Comparison of ENCODE assay signal across 1 cellular context in the genomic region with DNA sequence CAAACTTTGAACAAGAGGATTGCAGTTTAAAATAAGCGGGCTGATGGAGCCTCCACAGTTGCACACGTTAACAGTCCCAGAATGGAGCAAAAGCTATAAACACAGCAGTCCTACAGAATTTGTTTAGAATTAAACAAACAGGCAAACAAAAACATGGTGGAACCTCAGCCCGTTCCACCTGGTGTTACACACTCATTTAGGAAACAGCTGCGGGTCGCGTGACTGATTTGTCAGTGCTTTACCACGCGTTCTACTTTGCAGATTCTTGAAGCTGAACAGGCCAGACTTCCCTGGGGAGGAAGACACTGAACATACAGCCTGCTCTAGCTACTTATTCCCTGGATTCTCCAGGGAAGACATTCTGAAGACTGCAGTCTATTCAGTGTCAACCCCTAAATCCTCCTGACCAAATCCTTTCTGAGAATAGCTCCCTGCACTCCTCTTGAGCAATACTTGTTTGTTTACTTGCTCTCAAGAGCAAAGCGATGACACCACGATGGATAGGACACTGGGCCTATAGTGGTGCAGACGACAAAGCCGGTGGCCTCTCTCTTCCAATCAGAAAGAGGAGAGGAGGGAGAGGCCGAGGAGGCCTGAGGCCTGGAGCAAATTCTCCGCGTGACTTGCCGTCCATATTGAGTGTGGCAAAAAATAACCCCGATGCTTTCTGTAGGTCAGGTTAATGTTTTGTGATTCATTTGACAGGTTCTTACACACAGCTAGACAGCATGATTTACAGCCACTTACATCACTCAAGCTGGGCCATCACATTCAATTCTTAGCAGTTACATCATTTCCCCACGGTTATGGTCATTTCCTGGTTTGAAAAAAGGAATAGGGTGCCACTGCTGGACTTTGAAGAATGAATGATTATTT.
TF ChIP-seq lines count a peak whose summit lies in the region.

No MANE protein-coding gene starts in this region.

TF ChIP-seq in HepG2, 621 proteins besides CTCF, POLR2A, EP300 and RAD21 (continued from another document and continues in another):
- TF ChIP-seq RAD51 (IDR thresholded peaks at IDR 0.05; ENCODE audit: borderline replicate concordance) (0 out of 2 replicates have a peak, but pooled peaks have one; percentile 65), ATF7-NPFF (CRISPR knock-in tag; IDR thresholded peaks at IDR 0.05; ENCODE audit: low read depth) (peak; percentile 60; the same call in 1 of the 2 replicates), ZNF264 (CRISPR knock-in tag; IDR thresholded peaks at IDR 0.05) (peak; percentile 86), NFYC (CRISPR knock-in tag; IDR thresholded peaks at IDR 0.05) (peak; percentile 99), CBX5 (CRISPR knock-in tag; IDR thresholded peaks at IDR 0.05; ENCODE audit: borderline replicate concordance) (0 out of 2 replicates have a peak, but pooled peaks have one; percentile 21), PBX3 (CRISPR knock-in tag; IDR thresholded peaks at IDR 0.05; ENCODE audit: borderline replicate concordance) (peak; percentile 65; the same call in 1 of the 2 replicates), ARNTL (CRISPR knock-in tag; IDR thresholded peaks at IDR 0.05) (peak; percentile 99), ATM (IDR thresholded peaks at IDR 0.05; ENCODE audit: borderline replicate concordance) (peak; percentile 81; the same call in 1 of the 2 replicates), ZNF136 (CRISPR knock-in tag; IDR thresholded peaks at IDR 0.05; ENCODE audit: low read depth) (0 out of 2 replicates have a peak, but pooled peaks have one; percentile 16), ZNF879 (CRISPR knock-in tag; IDR thresholded peaks at IDR 0.05) (peak; percentile 34; the same call in 1 of the 2 replicates), SATB2 (CRISPR knock-in tag; IDR thresholded peaks at IDR 0.05) (0 out of 2 replicates have a peak, but pooled peaks have one; percentile 8), RFXANK (CRISPR knock-in tag; IDR thresholded peaks at IDR 0.05) (peak; percentile 47; the same call in 1 of the 2 replicates), ZNF670 (CRISPR knock-in tag; IDR thresholded peaks at IDR 0.05; ENCODE audit: borderline replicate concordance) (no peak), ZNF18 (CRISPR knock-in tag; IDR thresholded peaks at IDR 0.05; ENCODE audit: insufficient replicate concordance) (no peak), TRIM24 (CRISPR knock-in tag; IDR thresholded peaks at IDR 0.05) (no peak), FOXA1 (IDR thresholded peaks at IDR 0.05) (no peak; the same call in 1 of the 2 replicates), FOXA1 (CRISPR knock-in tag; IDR thresholded peaks at IDR 0.05) (peak; percentile 97), U2AF1 (optimal IDR thresholded peaks at IDR 0.05; ENCODE audit: low read depth, low read length) (peak; percentile 80), ZNF83 (CRISPR knock-in tag; IDR thresholded peaks at IDR 0.05; ENCODE audit: borderline replicate concordance) (no peak), FOXA3 (CRISPR knock-in tag; IDR thresholded peaks at IDR 0.05) (peak; percentile 97), KDM4B (CRISPR knock-in tag; IDR thresholded peaks at IDR 0.05) (peak; percentile 81; the same call in 1 of the 2 replicates), PTBP1 (IDR thresholded peaks at IDR 0.05; ENCODE audit: low read depth, low read length, poor library complexity, severe bottlenecking) (no peak), ZNF337 (CRISPR knock-in tag; IDR thresholded peaks at IDR 0.05; ENCODE audit: borderline replicate concordance, low read depth) (peak; percentile 63; the same call in 1 of the 2 replicates), GFI1 (CRISPR knock-in tag; IDR thresholded peaks at IDR 0.05; ENCODE audit: borderline replicate concordance) (peak; percentile 84), ZNF333 (CRISPR knock-in tag; IDR thresholded peaks at IDR 0.05; ENCODE audit: borderline replicate concordance) (no peak), EED (CRISPR knock-in tag; IDR thresholded peaks at IDR 0.05) (0 out of 2 replicates have a peak, but pooled peaks have one; percentile 4), GMEB2 (CRISPR knock-in tag; IDR thresholded peaks at IDR 0.05; ENCODE audit: low read depth) (peak; percentile 82), RCOR2 (CRISPR knock-in tag; IDR thresholded peaks at IDR 0.05) (peak; percentile 63; the same call in 1 of the 2 replicates), KDM6A (CRISPR knock-in tag; IDR thresholded peaks at IDR 0.05; ENCODE audit: low read depth) (no peak), ZNF234 (CRISPR knock-in tag; conservative IDR thresholded peaks at IDR 0.05) (0 out of 2 replicates have a peak, but pooled peaks have one; percentile 17), GMEB1 (CRISPR knock-in tag; IDR thresholded peaks at IDR 0.05; ENCODE audit: borderline replicate concordance) (peak; percentile 94), ZNF431 (CRISPR knock-in tag; IDR thresholded peaks at IDR 0.05; ENCODE audit: borderline replicate concordance, low read depth) (peak; percentile 86), DNMT3B (CRISPR knock-in tag; conservative IDR thresholded peaks at IDR 0.05) (0 out of 2 replicates have a peak, but pooled peaks have one; percentile 12), ELF3 (CRISPR knock-in tag; IDR thresholded peaks at IDR 0.05) (peak; percentile 100), NAIF1 (CRISPR knock-in tag; IDR thresholded peaks at IDR 0.05; ENCODE audit: borderline replicate concordance) (peak; percentile 99), HNRNPLL (IDR thresholded peaks at IDR 0.05; ENCODE audit: low read depth, low read length, poor library complexity, severe bottlenecking) (peak; percentile 53)
- TF ChIP-seq, protein P1, sequence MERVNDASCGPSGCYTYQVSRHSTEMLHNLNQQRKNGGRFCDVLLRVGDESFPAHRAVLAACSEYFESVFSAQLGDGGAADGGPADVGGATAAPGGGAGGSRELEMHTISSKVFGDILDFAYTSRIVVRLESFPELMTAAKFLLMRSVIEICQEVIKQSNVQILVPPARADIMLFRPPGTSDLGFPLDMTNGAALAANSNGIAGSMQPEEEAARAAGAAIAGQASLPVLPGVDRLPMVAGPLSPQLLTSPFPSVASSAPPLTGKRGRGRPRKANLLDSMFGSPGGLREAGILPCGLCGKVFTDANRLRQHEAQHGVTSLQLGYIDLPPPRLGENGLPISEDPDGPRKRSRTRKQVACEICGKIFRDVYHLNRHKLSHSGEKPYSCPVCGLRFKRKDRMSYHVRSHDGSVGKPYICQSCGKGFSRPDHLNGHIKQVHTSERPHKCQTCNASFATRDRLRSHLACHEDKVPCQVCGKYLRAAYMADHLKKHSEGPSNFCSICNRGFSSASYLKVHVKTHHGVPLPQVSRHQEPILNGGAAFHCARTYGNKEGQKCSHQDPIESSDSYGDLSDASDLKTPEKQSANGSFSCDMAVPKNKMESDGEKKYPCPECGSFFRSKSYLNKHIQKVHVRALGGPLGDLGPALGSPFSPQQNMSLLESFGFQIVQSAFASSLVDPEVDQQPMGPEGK (CRISPR knock-in tag; IDR thresholded peaks at IDR 0.05): peak; percentile 63; the same call in 1 of the 2 replicates
- TF ChIP-seq, protein P2, sequence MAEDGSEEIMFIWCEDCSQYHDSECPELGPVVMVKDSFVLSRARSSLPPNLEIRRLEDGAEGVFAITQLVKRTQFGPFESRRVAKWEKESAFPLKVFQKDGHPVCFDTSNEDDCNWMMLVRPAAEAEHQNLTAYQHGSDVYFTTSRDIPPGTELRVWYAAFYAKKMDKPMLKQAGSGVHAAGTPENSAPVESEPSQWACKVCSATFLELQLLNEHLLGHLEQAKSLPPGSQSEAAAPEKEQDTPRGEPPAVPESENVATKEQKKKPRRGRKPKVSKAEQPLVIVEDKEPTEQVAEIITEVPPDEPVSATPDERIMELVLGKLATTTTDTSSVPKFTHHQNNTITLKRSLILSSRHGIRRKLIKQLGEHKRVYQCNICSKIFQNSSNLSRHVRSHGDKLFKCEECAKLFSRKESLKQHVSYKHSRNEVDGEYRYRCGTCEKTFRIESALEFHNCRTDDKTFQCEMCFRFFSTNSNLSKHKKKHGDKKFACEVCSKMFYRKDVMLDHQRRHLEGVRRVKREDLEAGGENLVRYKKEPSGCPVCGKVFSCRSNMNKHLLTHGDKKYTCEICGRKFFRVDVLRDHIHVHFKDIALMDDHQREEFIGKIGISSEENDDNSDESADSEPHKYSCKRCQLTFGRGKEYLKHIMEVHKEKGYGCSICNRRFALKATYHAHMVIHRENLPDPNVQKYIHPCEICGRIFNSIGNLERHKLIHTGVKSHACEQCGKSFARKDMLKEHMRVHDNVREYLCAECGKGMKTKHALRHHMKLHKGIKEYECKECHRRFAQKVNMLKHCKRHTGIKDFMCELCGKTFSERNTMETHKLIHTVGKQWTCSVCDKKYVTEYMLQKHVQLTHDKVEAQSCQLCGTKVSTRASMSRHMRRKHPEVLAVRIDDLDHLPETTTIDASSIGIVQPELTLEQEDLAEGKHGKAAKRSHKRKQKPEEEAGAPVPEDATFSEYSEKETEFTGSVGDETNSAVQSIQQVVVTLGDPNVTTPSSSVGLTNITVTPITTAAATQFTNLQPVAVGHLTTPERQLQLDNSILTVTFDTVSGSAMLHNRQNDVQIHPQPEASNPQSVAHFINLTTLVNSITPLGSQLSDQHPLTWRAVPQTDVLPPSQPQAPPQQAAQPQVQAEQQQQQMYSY (CRISPR knock-in tag; IDR thresholded peaks at IDR 0.05): no peak
- TF ChIP-seq, protein P3, sequence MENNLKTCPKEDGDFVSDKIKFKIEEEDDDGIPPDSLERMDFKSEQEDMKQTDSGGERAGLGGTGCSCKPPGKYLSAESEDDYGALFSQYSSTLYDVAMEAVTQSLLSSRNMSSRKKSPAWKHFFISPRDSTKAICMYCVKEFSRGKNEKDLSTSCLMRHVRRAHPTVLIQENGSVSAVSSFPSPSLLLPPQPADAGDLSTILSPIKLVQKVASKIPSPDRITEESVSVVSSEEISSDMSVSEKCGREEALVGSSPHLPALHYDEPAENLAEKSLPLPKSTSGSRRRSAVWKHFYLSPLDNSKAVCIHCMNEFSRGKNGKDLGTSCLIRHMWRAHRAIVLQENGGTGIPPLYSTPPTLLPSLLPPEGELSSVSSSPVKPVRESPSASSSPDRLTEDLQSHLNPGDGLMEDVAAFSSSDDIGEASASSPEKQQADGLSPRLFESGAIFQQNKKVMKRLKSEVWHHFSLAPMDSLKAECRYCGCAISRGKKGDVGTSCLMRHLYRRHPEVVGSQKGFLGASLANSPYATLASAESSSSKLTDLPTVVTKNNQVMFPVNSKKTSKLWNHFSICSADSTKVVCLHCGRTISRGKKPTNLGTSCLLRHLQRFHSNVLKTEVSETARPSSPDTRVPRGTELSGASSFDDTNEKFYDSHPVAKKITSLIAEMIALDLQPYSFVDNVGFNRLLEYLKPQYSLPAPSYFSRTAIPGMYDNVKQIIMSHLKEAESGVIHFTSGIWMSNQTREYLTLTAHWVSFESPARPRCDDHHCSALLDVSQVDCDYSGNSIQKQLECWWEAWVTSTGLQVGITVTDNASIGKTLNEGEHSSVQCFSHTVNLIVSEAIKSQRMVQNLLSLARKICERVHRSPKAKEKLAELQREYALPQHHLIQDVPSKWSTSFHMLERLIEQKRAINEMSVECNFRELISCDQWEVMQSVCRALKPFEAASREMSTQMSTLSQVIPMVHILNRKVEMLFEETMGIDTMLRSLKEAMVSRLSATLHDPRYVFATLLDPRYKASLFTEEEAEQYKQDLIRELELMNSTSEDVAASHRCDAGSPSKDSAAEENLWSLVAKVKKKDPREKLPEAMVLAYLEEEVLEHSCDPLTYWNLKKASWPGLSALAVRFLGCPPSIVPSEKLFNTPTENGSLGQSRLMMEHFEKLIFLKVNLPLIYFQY (CRISPR knock-in tag; IDR thresholded peaks at IDR 0.05; ENCODE audit: borderline replicate concordance): peak; percentile 69
